Comparison of ENCODE assay signal across 13 cellular contexts in genomic region chr17:6691958-6692357, GRCh38. TPM values are rescaled to one million over a fixed set of nuclear protein-coding genes. Genes with fewer than 3 reads are reported as not detected.
"Had no signal": no experiment of that assay in that cellular context is flagged by ENCODE, and none has a peak within 500 bp of the region (broad histone marks: within the 10 kb centered on the region; RNA-seq: fewer than 3 reads in every experiment).

No MANE protein-coding gene starts in this region.

RNA-seq across cellular contexts. Expression of gene SLC13A5, which starts 21.2 kb away (rescaled TPM):
- total RNA-seq: activated B cell treated with CpG ODN at 0.5 μM for 24 hours; activated CD4-positive, alpha-beta memory T cell treated with anti-CD3 and anti-CD28 coated beads for 36 hours; activated CD4-positive, alpha-beta memory T cell treated with anti-CD3 and anti-CD28 coated beads, Interleukin-2, amount 10 ng/mL, durations not matched to agents 7 days and 5 days; activated CD4-positive, alpha-beta T cell treated with anti-CD3 and anti-CD28 coated beads for 36 hours; activated CD4-positive, alpha-beta T cell treated with anti-CD3 and anti-CD28 coated beads, Interleukin-2, amount 10 ng/mL, durations not matched to agents 24 days and 14 days; activated CD4-positive, alpha-beta T cell treated with anti-CD3 and anti-CD28 coated beads, Interleukin-2, amount 10 ng/mL, durations not matched to agents 7 days and 5 days; activated CD8-positive, alpha-beta memory T cell treated with anti-CD3 and anti-CD28 coated beads for 36 hours; activated CD8-positive, alpha-beta memory T cell treated with anti-CD3 and anti-CD28 coated beads, Interleukin-2, amount 10 ng/mL, durations not matched to agents 7 days and 5 days; activated CD8-positive, alpha-beta T cell treated with anti-CD3 and anti-CD28 coated beads for 36 hours; activated CD8-positive, alpha-beta T cell treated with anti-CD3 and anti-CD28 coated beads, Interleukin-2, amount 10 ng/mL, durations not matched to agents 7 days and 5 days; T-helper 1 cell treated with Interleukin-12 subunit alpha and Interleukin-12 subunit beta and Interleukin-4 antibody, amounts not matched to agents 30 ng/mL and 1 ng/mL, for 36 hours; T-helper 17 cell; T-helper 2 cell treated with Interferon-gamma antibody and Interleukin-4, amounts not matched to agents 100 ng/mL and 5 ng/mL, for 36 hours had no signal
